1 cellular context compared by ENCODE assay signal in the genomic region with DNA sequence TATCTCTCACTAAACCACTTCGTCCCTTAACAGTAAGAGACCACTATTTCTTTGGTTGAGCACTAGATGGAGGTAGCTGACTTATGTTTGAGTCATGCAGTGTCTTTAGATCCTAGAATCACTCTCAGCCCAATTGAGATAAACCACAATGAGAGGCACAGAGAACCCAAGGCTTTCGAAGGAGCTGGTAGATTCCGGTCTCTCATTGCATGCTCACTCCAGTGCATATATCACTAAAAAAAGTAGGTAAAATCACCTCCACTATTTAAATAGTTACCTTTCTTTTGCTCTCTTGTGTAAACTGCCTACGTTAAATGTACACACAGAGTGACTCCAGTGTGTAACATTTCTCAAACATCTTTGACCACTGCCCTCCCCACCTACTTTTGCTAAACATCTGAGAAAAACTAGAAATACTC.
TF ChIP-seq lines count a peak whose summit lies in the region.

No MANE protein-coding gene starts in this region.

TF ChIP-seq in GM23338, 12 proteins besides CTCF, POLR2A, EP300 and RAD21 (continued from another document):
- TF ChIP-seq, protein P1, sequence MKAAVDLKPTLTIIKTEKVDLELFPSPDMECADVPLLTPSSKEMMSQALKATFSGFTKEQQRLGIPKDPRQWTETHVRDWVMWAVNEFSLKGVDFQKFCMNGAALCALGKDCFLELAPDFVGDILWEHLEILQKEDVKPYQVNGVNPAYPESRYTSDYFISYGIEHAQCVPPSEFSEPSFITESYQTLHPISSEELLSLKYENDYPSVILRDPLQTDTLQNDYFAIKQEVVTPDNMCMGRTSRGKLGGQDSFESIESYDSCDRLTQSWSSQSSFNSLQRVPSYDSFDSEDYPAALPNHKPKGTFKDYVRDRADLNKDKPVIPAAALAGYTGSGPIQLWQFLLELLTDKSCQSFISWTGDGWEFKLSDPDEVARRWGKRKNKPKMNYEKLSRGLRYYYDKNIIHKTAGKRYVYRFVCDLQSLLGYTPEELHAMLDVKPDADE (IDR thresholded peaks at IDR 0.05) = no peak
- no peak for TF ChIP-seq POLR2AphosphoS5 (IDR thresholded peaks at IDR 0.05; ENCODE audit: low read depth)
- no peak for TF ChIP-seq ZNF331 (CRISPR knock-in tag; IDR thresholded peaks at IDR 0.05; ENCODE audit: low read depth)
- no peak for TF ChIP-seq ZNF114 (CRISPR knock-in tag; IDR thresholded peaks at IDR 0.05)
- TF ChIP-seq, protein P2, sequence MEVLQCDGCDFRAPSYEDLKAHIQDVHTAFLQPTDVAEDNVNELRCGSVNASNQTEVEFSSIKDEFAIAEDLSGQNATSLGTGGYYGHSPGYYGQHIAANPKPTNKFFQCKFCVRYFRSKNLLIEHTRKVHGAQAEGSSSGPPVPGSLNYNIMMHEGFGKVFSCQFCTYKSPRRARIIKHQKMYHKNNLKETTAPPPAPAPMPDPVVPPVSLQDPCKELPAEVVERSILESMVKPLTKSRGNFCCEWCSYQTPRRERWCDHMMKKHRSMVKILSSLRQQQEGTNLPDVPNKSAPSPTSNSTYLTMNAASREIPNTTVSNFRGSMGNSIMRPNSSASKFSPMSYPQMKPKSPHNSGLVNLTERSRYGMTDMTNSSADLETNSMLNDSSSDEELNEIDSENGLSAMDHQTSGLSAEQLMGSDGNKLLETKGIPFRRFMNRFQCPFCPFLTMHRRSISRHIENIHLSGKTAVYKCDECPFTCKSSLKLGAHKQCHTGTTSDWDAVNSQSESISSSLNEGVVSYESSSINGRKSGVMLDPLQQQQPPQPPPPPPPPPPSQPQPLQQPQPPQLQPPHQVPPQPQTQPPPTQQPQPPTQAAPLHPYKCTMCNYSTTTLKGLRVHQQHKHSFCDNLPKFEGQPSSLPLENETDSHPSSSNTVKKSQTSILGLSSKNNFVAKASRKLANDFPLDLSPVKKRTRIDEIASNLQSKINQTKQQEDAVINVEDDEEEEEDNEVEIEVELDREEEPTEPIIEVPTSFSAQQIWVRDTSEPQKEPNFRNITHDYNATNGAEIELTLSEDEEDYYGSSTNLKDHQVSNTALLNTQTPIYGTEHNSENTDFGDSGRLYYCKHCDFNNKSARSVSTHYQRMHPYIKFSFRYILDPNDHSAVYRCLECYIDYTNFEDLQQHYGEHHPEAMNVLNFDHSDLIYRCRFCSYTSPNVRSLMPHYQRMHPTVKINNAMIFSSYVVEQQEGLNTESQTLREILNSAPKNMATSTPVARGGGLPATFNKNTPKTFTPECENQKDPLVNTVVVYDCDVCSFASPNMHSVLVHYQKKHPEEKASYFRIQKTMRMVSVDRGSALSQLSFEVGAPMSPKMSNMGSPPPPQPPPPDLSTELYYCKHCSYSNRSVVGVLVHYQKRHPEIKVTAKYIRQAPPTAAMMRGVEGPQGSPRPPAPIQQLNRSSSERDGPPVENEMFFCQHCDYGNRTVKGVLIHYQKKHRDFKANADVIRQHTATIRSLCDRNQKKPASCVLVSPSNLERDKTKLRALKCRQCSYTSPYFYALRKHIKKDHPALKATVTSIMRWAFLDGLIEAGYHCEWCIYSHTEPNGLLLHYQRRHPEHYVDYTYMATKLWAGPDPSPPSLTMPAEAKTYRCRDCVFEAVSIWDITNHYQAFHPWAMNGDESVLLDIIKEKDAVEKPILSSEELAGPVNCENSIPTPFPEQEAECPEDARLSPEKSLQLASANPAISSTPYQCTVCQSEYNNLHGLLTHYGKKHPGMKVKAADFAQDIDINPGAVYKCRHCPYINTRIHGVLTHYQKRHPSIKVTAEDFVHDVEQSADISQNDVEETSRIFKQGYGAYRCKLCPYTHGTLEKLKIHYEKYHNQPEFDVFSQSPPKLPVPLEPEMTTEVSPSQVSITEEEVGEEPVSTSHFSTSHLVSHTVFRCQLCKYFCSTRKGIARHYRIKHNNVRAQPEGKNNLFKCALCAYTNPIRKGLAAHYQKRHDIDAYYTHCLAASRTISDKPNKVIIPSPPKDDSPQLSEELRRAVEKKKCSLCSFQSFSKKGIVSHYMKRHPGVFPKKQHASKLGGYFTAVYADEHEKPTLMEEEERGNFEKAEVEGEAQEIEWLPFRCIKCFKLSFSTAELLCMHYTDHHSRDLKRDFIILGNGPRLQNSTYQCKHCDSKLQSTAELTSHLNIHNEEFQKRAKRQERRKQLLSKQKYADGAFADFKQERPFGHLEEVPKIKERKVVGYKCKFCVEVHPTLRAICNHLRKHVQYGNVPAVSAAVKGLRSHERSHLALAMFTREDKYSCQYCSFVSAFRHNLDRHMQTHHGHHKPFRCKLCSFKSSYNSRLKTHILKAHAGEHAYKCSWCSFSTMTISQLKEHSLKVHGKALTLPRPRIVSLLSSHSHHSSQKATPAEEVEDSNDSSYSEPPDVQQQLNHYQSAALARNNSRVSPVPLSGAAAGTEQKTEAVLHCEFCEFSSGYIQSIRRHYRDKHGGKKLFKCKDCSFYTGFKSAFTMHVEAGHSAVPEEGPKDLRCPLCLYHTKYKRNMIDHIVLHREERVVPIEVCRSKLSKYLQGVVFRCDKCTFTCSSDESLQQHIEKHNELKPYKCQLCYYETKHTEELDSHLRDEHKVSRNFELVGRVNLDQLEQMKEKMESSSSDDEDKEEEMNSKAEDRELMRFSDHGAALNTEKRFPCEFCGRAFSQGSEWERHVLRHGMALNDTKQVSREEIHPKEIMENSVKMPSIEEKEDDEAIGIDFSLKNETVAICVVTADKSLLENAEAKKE (CRISPR knock-in tag; IDR thresholded peaks at IDR 0.05) = no peak
- no peak for TF ChIP-seq CREB1 (CRISPR knock-in tag; IDR thresholded peaks at IDR 0.05; ENCODE audit: low read depth)
- no peak for TF ChIP-seq EZH2phosphoT487 (IDR thresholded peaks at IDR 0.05; ENCODE audit: unreplicated experiment)
- no peak for TF ChIP-seq NANOG (IDR thresholded peaks at IDR 0.05; ENCODE audit: borderline replicate concordance)
- TF ChIP-seq STAT1 (IDR thresholded peaks at IDR 0.05; ENCODE audit: unreplicated experiment) = no peak
- TF ChIP-seq, protein P3, sequence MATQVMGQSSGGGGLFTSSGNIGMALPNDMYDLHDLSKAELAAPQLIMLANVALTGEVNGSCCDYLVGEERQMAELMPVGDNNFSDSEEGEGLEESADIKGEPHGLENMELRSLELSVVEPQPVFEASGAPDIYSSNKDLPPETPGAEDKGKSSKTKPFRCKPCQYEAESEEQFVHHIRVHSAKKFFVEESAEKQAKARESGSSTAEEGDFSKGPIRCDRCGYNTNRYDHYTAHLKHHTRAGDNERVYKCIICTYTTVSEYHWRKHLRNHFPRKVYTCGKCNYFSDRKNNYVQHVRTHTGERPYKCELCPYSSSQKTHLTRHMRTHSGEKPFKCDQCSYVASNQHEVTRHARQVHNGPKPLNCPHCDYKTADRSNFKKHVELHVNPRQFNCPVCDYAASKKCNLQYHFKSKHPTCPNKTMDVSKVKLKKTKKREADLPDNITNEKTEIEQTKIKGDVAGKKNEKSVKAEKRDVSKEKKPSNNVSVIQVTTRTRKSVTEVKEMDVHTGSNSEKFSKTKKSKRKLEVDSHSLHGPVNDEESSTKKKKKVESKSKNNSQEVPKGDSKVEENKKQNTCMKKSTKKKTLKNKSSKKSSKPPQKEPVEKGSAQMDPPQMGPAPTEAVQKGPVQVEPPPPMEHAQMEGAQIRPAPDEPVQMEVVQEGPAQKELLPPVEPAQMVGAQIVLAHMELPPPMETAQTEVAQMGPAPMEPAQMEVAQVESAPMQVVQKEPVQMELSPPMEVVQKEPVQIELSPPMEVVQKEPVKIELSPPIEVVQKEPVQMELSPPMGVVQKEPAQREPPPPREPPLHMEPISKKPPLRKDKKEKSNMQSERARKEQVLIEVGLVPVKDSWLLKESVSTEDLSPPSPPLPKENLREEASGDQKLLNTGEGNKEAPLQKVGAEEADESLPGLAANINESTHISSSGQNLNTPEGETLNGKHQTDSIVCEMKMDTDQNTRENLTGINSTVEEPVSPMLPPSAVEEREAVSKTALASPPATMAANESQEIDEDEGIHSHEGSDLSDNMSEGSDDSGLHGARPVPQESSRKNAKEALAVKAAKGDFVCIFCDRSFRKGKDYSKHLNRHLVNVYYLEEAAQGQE (IDR thresholded peaks at IDR 0.05; ENCODE audit: unreplicated experiment) = no peak
